9 cellular contexts compared by ENCODE assay signal in genomic region chrX:39162322-39162721, GRCh38.
DNase-seq lines count a peak whose midpoint lies in the region; ATAC-seq, FAIRE-seq and TF ChIP-seq lines count a peak whose summit lies in the region.
"Had no signal": no experiment of that assay in that cellular context is flagged by ENCODE, and none has a peak within 500 bp of the region (broad histone marks: within the 10 kb centered on the region; RNA-seq: fewer than 3 reads in every experiment).

No MANE protein-coding gene starts in this region.

- 20 to 32% (median 32%) methylated on average over 29 of the region's 29 CpGs for WGBS in ovary, 3 donors

- TF ChIP-seq POLR2A in ovary (IDR thresholded peaks at IDR 0.05) (no peak), GM12891 (IDR thresholded peaks at IDR 0.05; ENCODE audit: low read depth, low read length) (no peak)

- intact Hi-C loops in dendritic cell treated with granulocyte-macrophage colony-stimulating factor and Interleukin-4, amounts not matched to agents 40 ng/mL and 50 ng/mL, for 4 days (cut with micrococcal nuclease), result loop anchor here (10.0 kb wide), 1 partner anchor 82 kb away; no protein-coding TSS in a partner anchor
- intact Hi-C loops in ovary (cut with DNase I), result no loop called here

- H3K4me1 Mint-ChIP-seq in dendritic cell treated with granulocyte-macrophage colony-stimulating factor and Interleukin-4, amounts not matched to agents 40 ng/mL and 50 ng/mL, for 4 days (ENCODE audit: low read depth), result peaks cover 51% of the 10 kb centered on the region

- TF ChIP-seq CTCF in ovary (IDR thresholded peaks at IDR 0.05), result no peak

- H3K4me3 ChIP-seq in ovary, result no peak overlapping the region

- no peak for TF ChIP-seq EP300 in ovary (IDR thresholded peaks at IDR 0.05)

- H3K27ac Mint-ChIP-seq in dendritic cell treated with granulocyte-macrophage colony-stimulating factor and Interleukin-4, amounts not matched to agents 40 ng/mL and 50 ng/mL, for 4 days, result no peak overlapping the region

- no peak for ATAC-seq in GM21367 (IDR thresholded peaks at IDR 0.05; ENCODE audit: unreplicated experiment)

- no peaks in the 10 kb centered on the region for H3K36me3 Mint-ChIP-seq in dendritic cell treated with granulocyte-macrophage colony-stimulating factor and Interleukin-4, amounts not matched to agents 40 ng/mL and 50 ng/mL, for 4 days (ENCODE audit: low read depth)

- H3K36me3 ChIP-seq in ovary, result no peaks in the 10 kb centered on the region

- no peaks in the 10 kb centered on the region for H3K9me3 ChIP-seq in ovary

- H3K27ac ChIP-seq in ovary, result no peak overlapping the region

- peak overlapping the region; percentile 53 for H3K4me3 Mint-ChIP-seq in dendritic cell treated with granulocyte-macrophage colony-stimulating factor and Interleukin-4, amounts not matched to agents 40 ng/mL and 50 ng/mL, for 4 days

- no peaks in the 10 kb centered on the region for H3K27me3 ChIP-seq in ovary

- no peak for FAIRE-seq in GM12891 (lab: Jason Lieb, UNC)
- FAIRE-seq: TTC549 had no signal

- no peaks in the 10 kb centered on the region for H3K9me3 Mint-ChIP-seq in dendritic cell treated with granulocyte-macrophage colony-stimulating factor and Interleukin-4, amounts not matched to agents 40 ng/mL and 50 ng/mL, for 4 days

- H3K4me1 ChIP-seq in ovary (ENCODE audit: insufficient read depth), result no peaks in the 10 kb centered on the region

- DNase-seq in Ammon's horn (ENCODE audit: low spot score) (peak; percentile 10), ovary (peak; percentile 25 to 56 (median 42)), NCI-H345 (lab: John Stamatoyannopoulos, UW) (no peak), mesenteric fat pad (ENCODE audit: low spot score) (no peak), GM12891 (ENCODE audit: insufficient read length, low spot score) (no peak)
- peak; percentile 42 for DNase-seq in activated CD4-positive, CD25-positive, alpha-beta regulatory T cell treated with anti-CD3 and anti-CD28 coated beads, Interleukin-2, amount 50 U/mL, for 72 hours

- H3K27me3 Mint-ChIP-seq in dendritic cell treated with granulocyte-macrophage colony-stimulating factor and Interleukin-4, amounts not matched to agents 40 ng/mL and 50 ng/mL, for 4 days, result peaks cover 31% of the 10 kb centered on the region

TF ChIP-seq in GM12891, 5 proteins besides CTCF, POLR2A, EP300 and RAD21:
- TF ChIP-seq TAF1 (IDR thresholded peaks at IDR 0.05; ENCODE audit: low read depth, low read length) (no peak), POLR2AphosphoS5 (IDR thresholded peaks at IDR 0.05; ENCODE audit: low read depth, low read length) (no peak), POU2F2 (IDR thresholded peaks at IDR 0.05; ENCODE audit: low read depth, low read length) (no peak), SPI1 (IDR thresholded peaks at IDR 0.05; ENCODE audit: low read depth, low read length) (no peak), PAX5 (IDR thresholded peaks at IDR 0.05; ENCODE audit: insufficient read depth, low read length, severe bottlenecking) (no peak)

Comparison
In these comparisons a context has a peak if more than half of its experiments do, and no peak if none do; other contexts are left out.
1. DNase-seq: peak in Ammon's horn (single experiment), activated CD4-positive, CD25-positive, alpha-beta regulatory T cell treated with anti-CD3 and anti-CD28 coated beads, Interleukin-2, amount 50 U/mL, for 72 hours (single experiment) and ovary (5 of 5); none in NCI-H345 (single experiment), mesenteric fat pad (single experiment) and GM12891 (single experiment).